Comparison of ENCODE assay signal across 8 cellular contexts in genomic region chr3:156822626-156823260, GRCh38. TPM values are rescaled to one million over a fixed set of nuclear protein-coding genes. Genes with fewer than 3 reads are reported as not detected.
DNase-seq lines count a peak whose midpoint lies in the region; ATAC-seq and TF ChIP-seq lines count a peak whose summit lies in the region.
"Not testable (repeated sequence)": the region's sequence is repeated elsewhere in the genome, so short reads cannot be mapped to it uniquely, and the experiment has no call there.

No MANE protein-coding gene starts in this region.

- not testable (repeated sequence) for H3K36me3 ChIP-seq in HCT116 (ENCODE audit: control insufficient read depth in 1 of 2, insufficient read depth in 2 of 2, low read length in 2 of 2); SU-DHL-6 (ENCODE audit: low read length); neuronal stem cell (replicated peaks in 1 of 2; ENCODE audit: control insufficient read depth in 2 of 2, insufficient read depth in 2 of 2, low read length in 2 of 2); upper lobe of right lung

- H3K9ac ChIP-seq in HCT116 (ENCODE audit: low read length), result peak overlapping the region; percentile 88
- H3K9ac ChIP-seq in SU-DHL-6 (ENCODE audit: low read length); neuronal stem cell (ENCODE audit: low read depth, low read length, poor library complexity): not testable (repeated sequence)

- not testable (repeated sequence) for H3K27me3 Mint-ChIP-seq in CD4-positive, alpha-beta T cell; MCF 10A (ENCODE audit: insufficient read depth, unreplicated experiment); mesothelial cell of epicardium (ENCODE audit: low read depth)

- peaks cover 28% of the 10 kb centered on the region for H3K4me1 Mint-ChIP-seq in CD4-positive, alpha-beta T cell (ENCODE audit: low read depth)
- H3K4me1 Mint-ChIP-seq in MCF 10A (ENCODE audit: insufficient read depth, unreplicated experiment) (peaks cover 12% of the 10 kb centered on the region), mesothelial cell of epicardium (peaks cover 37% of the 10 kb centered on the region)

- not testable (repeated sequence) for H3K18ac ChIP-seq in neuronal stem cell (ENCODE audit: low read length)

- not testable (repeated sequence) for H4K8ac ChIP-seq in neuronal stem cell (ENCODE audit: low read depth, low read length)

- not testable (repeated sequence) for H2BK5ac ChIP-seq in neuronal stem cell (ENCODE audit: low read length)

- TF ChIP-seq POLR2A in HCT116 (IDR thresholded peaks at IDR 0.05; ENCODE audit: borderline replicate concordance, extremely low read depth, insufficient read depth, insufficient read length), result not testable (repeated sequence)

- WGBS in neuronal stem cell (ENCODE audit: extremely low coverage in 2 of 2, insufficient read length in 2 of 2, insufficient replicate concordance in 1 of 2), 2 donors, result no CpG with 5 or more reads among the region's 32 CpGs

- H3K23ac ChIP-seq in neuronal stem cell (ENCODE audit: low read depth, low read length, poor library complexity), result not testable (repeated sequence)

- not testable (repeated sequence) for H3K36me3 Mint-ChIP-seq in CD4-positive, alpha-beta T cell (ENCODE audit: low read depth); MCF 10A (ENCODE audit: insufficient read depth, unreplicated experiment); mesothelial cell of epicardium

- RAD21 ChIA-PET in HCT116 (lab: Charles Lee; ENCODE audit: low non-redundant PET in 1 of 2, low total read pairs in 2 of 2, uncharacterized antibody in 2 of 2, unreplicated experiment in 2 of 2), result not testable (repeated sequence)

- not testable (repeated sequence) for H2BK15ac ChIP-seq in neuronal stem cell (ENCODE audit: low read length)

- TF ChIP-seq RAD21 in HCT116 (IDR thresholded peaks at IDR 0.05; ENCODE audit: low read depth), result not testable (repeated sequence)

- not testable (repeated sequence) for H3K4me3 ChIP-seq in HCT116 (replicated peaks in 1 of 2; ENCODE audit: low read depth in 1 of 2, low read length in 2 of 2); SU-DHL-6 (ENCODE audit: insufficient read depth, low read length, poor library complexity, severe bottlenecking); neuronal stem cell (ENCODE audit: low read length in 2 of 2); upper lobe of right lung

- intact Hi-C loops in CD4-positive, alpha-beta T cell (cut with DNase I, micrococcal nuclease); HCT116 (cut with micrococcal nuclease); MCF 10A (cut with micrococcal nuclease); upper lobe of right lung (cut with DNase I): not testable (repeated sequence)

- not testable (repeated sequence) for H3K27ac Mint-ChIP-seq in CD4-positive, alpha-beta T cell
- H3K27ac Mint-ChIP-seq in MCF 10A (ENCODE audit: low read depth, unreplicated experiment) (peak overlapping the region; percentile 59), mesothelial cell of epicardium (peak overlapping the region; percentile 15)

- not testable (repeated sequence) for H3K9me3 Mint-ChIP-seq in CD4-positive, alpha-beta T cell; MCF 10A (ENCODE audit: unreplicated experiment); mesothelial cell of epicardium

- not testable (repeated sequence) for H3K79me2 ChIP-seq in HCT116 (ENCODE audit: insufficient read depth, low read length); SU-DHL-6 (ENCODE audit: insufficient read depth, low read length)

- BruUV-seq in HCT116 (replicated peaks; lab: Mats Ljungman, UMichigan); MCF 10A (replicated peaks; lab: Mats Ljungman, UMichigan): not testable (repeated sequence)

- not testable (repeated sequence) for H2AFZ ChIP-seq in HCT116 (ENCODE audit: low read depth, low read length, poor library complexity, severe bottlenecking); SU-DHL-6 (ENCODE audit: low read depth, low read length, severe bottlenecking); neuronal stem cell (ENCODE audit: low read length)

- H4K20me1 ChIP-seq in HCT116 (ENCODE audit: insufficient read depth); SU-DHL-6 (ENCODE audit: low read depth, low read length): not testable (repeated sequence)

- not testable (repeated sequence) for TF ChIP-seq CTCF in CD4-positive, alpha-beta T cell (IDR thresholded peaks at IDR 0.05); HCT116 (IDR thresholded peaks at IDR 0.05 in 2 of 3, conservative IDR thresholded peaks at IDR 0.05 in 1 of 3; ENCODE audit: borderline replicate concordance in 1 of 3, insufficient read depth in 1 of 3, low read depth in 2 of 3, low read length in 2 of 3); RWPE1 (conservative IDR thresholded peaks at IDR 0.05; ENCODE audit: low read depth); SU-DHL-6 (IDR thresholded peaks at IDR 0.05; ENCODE audit: insufficient read depth, low read length, poor library complexity, severe bottlenecking); MCF 10A (IDR thresholded peaks at IDR 0.05; ENCODE audit: unreplicated experiment); mesothelial cell of epicardium (IDR thresholded peaks at IDR 0.05; ENCODE audit: unreplicated experiment); upper lobe of right lung (IDR thresholded peaks at IDR 0.05)

- H3K4me2 ChIP-seq in HCT116 (ENCODE audit: low read length); SU-DHL-6 (ENCODE audit: low read depth, low read length, poor library complexity, severe bottlenecking); neuronal stem cell (ENCODE audit: insufficient read depth, low read length, poor library complexity, severe bottlenecking): not testable (repeated sequence)

- H4K91ac ChIP-seq in neuronal stem cell (ENCODE audit: low read depth, low read length, poor library complexity), result not testable (repeated sequence)

- H3K27me3 ChIP-seq in CD4-positive, alpha-beta T cell (ENCODE audit: control insufficient read depth, insufficient read depth, low read length); HCT116 (ENCODE audit: insufficient read depth, low read length); SU-DHL-6 (ENCODE audit: low read length); neuronal stem cell (ENCODE audit: control insufficient read depth in 3 of 3, insufficient read depth in 3 of 3, low read depth in 1 of 3, low read length in 3 of 3); upper lobe of right lung: not testable (repeated sequence)

- peaks cover 58% of the 10 kb centered on the region for H3F3A ChIP-seq in SU-DHL-6 (ENCODE audit: insufficient read depth)

- ATAC-seq in CD4-positive, alpha-beta T cell (ENCODE audit: poor library complexity); HCT116; upper lobe of right lung: not testable (repeated sequence)

- POLR2A ChIA-PET in CD4-positive, alpha-beta T cell (lab: Charles Lee); RWPE1 (lab: Yijun Ruan, JAX; ENCODE audit: low non-redundant PET): not testable (repeated sequence)
- POLR2A ChIA-PET in HCT116 (lab: Charles Lee) (interaction anchor here (1.7 kb wide), 1 partner anchor 305 kb away, joined by 3 read pairs; no protein-coding TSS in a partner anchor), MCF 10A (lab: Yijun Ruan, JAX) (interaction anchor here (8.0 kb wide), 1 partner anchor 146 kb away, joined by 103 read pairs; the partner anchor contains the start of gene TIPARP)

- not testable (repeated sequence) for DNase-seq in CD4-positive, alpha-beta T cell; HCT116 (ENCODE audit: low read depth, low spot score); RWPE1 (ENCODE audit: low spot score); MCF 10A (ENCODE audit: unreplicated experiment); mesothelial cell of epicardium (ENCODE audit: low spot score in 2 of 2, unreplicated experiment in 2 of 2); neuronal stem cell (ENCODE audit: low spot score)
- peak; percentile 53 for DNase-seq in upper lobe of right lung

- H3K14ac ChIP-seq in neuronal stem cell (ENCODE audit: low read length), result not testable (repeated sequence)

- H3K79me1 ChIP-seq in neuronal stem cell (ENCODE audit: low read depth, low read length), result not testable (repeated sequence)

- H3K4me1 ChIP-seq in HCT116 (ENCODE audit: control insufficient read depth in 1 of 2, insufficient read depth in 2 of 2, low read length in 2 of 2) (peaks cover 39 to 84% of the 10 kb centered on the region in 2 experiments), upper lobe of right lung (peaks cover 18% of the 10 kb centered on the region)
- not testable (repeated sequence) for H3K4me1 ChIP-seq in neuronal stem cell (ENCODE audit: control insufficient read depth in 2 of 2, insufficient read depth in 1 of 2, low read depth in 1 of 2, low read length in 2 of 2)

- not testable (repeated sequence) for H3K27ac ChIP-seq in CD4-positive, alpha-beta T cell (ENCODE audit: low read depth, low read length); HCT116 (ENCODE audit: low read depth, low read length); neuronal stem cell (replicated peaks; ENCODE audit: low read length); upper lobe of right lung
- H3K27ac ChIP-seq in RWPE1, result peak overlapping the region; percentile 66
- peak overlapping the region; percentile 69; the same call in 1 of the 2 replicates for H3K27ac ChIP-seq in SU-DHL-6 (ENCODE audit: low read depth, low read length)

- not testable (repeated sequence) for H3K9me2 ChIP-seq in HCT116 (ENCODE audit: insufficient read depth); SU-DHL-6 (replicated peaks; ENCODE audit: insufficient read depth, low read length)

- not testable (repeated sequence) for H3K4ac ChIP-seq in neuronal stem cell (ENCODE audit: low read length)

- CTCF ChIA-PET in CD4-positive, alpha-beta T cell (lab: Charles Lee); HCT116 (lab: Charles Lee); RWPE1 (lab: Yijun Ruan, JAX); MCF 10A (lab: Yijun Ruan, JAX): not testable (repeated sequence)

- H2BK120ac ChIP-seq in neuronal stem cell (ENCODE audit: low read depth, low read length), result not testable (repeated sequence)

- H2AK5ac ChIP-seq in neuronal stem cell (ENCODE audit: low read depth, low read length), result not testable (repeated sequence)

- not testable (repeated sequence) for H3K9me3 ChIP-seq in CD4-positive, alpha-beta T cell (ENCODE audit: control insufficient read depth, low read length); HCT116 (ENCODE audit: control insufficient read depth in 1 of 2, insufficient read depth in 1 of 2, low read depth in 1 of 2, low read length in 2 of 2); SU-DHL-6 (ENCODE audit: insufficient read depth, low read length); neuronal stem cell (replicated peaks in 1 of 2; ENCODE audit: control insufficient read depth in 2 of 2, insufficient read depth in 1 of 2, low read depth in 1 of 2, low read length in 2 of 2); upper lobe of right lung

- peak overlapping the region; percentile 65 for H2BK12ac ChIP-seq in neuronal stem cell (ENCODE audit: low read length)

- H3K4me3 Mint-ChIP-seq in CD4-positive, alpha-beta T cell, result peak overlapping the region; percentile 65
- H3K4me3 Mint-ChIP-seq in MCF 10A (ENCODE audit: unreplicated experiment); mesothelial cell of epicardium: not testable (repeated sequence)

RNA-seq across cellular contexts. Expression of gene LEKR1, which starts 3.4 kb away (rescaled TPM):
- 1 to 10 TPM in 1 of 2 experiments, under 1 TPM in 1; 0.77 to 1.0 TPM for total RNA-seq in CD4-positive, alpha-beta T cell
- total RNA-seq in HCT116 (2021; ENCODE audit: unreplicated experiment) (2.1 TPM), MCF 10A (2022) (1.3 and 2.2 TPM in 2 replicates), mesothelial cell of epicardium (3.3 to 6.5 TPM (median 3.4 TPM) in 3 replicates), upper lobe of right lung (2.1 TPM)
- 0.45 and 0.70 TPM in 2 replicates for polyA plus RNA-seq in HCT116 (2012)
- polyA plus RNA-seq in neuronal stem cell (2013, experiment 1 of 2), result 0.54 TPM
- polyA plus RNA-seq in neuronal stem cell (2013, experiment 2 of 2), result 0.22 TPM
